ENCODE assay signal across 8 cellular contexts in the genomic region with DNA sequence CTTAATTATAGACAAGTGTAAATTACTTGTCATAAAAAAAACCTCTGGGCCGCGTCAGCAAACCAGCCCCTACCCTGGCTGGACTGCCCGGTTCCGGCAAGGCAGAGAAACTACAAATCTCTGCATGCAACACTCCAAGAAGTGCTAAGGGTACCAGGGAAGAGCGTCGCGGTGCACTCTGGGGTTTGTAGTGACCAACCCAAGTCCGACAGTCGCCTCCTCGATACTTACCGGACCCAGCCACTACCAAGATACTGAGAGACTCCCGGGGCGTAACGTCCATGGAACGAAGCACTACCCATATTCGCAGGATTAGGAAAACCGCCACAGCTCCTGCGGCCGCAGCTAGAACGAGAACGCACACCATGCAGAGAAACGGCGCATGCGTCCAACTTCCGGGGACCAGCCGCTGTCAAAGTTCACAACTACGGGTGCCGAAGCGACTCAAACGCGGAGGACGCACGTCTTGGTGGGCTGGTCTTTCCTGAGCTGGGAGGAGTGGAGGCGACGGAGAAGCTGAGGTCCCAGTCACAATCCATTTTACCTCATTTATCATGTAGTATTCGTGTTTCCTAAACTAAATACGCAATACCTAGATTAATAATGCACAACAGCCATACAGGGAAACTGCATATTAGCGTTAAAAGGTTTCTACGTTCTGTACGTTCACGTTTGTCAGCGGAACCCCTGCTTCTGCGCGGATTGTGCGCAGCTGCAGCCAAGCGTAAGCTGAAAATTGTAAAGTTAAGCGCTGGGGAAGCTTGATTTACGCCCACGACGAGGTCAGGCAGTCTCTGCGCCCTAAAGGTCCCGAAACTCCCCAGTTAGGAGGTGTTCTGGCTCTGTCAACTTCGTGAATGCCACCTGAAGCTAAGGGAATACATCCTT. TPM values are rescaled to one million over a fixed set of nuclear protein-coding genes. Genes with fewer than 3 reads are reported as not detected.
DNase-seq lines count a peak whose midpoint lies in the region; ATAC-seq and TF ChIP-seq lines count a peak whose summit lies in the region.

A gene with protein sequence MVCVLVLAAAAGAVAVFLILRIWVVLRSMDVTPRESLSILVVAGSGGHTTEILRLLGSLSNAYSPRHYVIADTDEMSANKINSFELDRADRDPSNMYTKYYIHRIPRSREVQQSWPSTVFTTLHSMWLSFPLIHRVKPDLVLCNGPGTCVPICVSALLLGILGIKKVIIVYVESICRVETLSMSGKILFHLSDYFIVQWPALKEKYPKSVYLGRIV (minus strand): TSS at position 420 of the 888 bp plus-strand sequence. CDS start 53 bp downstream, at position 367.

- H3K4me3 ChIP-seq in lower leg skin (ENCODE audit: low read depth, poor library complexity, severe bottlenecking), result peak within 1 kb of the TSS; percentile 45

- peak within 1 kb of the TSS; percentile 98 for H3K4me3 Mint-ChIP-seq in CD4-positive, alpha-beta T cell
- H3K4me3 Mint-ChIP-seq in activated CD4-positive, alpha-beta memory T cell treated with anti-CD3 and anti-CD28 coated beads, Interleukin-2, amount 10 ng/mL, durations not matched to agents 7 days and 5 days, result peak within 1 kb of the TSS; percentile 92

- no peaks in the 10 kb centered on the region for H3K9me3 ChIP-seq in CD4-positive, alpha-beta T cell (ENCODE audit: control insufficient read depth, low read length)

- CTCF ChIA-PET in CD4-positive, alpha-beta T cell (lab: Charles Lee), result interaction anchor here (0.7 to 4.6 kb wide), 4 partner anchors 11 to 1177 kb away, joined by 3 to 26 read pairs (median 6); a partner anchor contains a TSS
- CTCF ChIA-PET in activated CD4-positive, alpha-beta memory T cell treated with anti-CD3 and anti-CD28 coated beads, Interleukin-2, amount 10 ng/mL, durations not matched to agents 7 days and 5 days (lab: Charles Lee), result interaction anchor here (0.5 to 3.8 kb wide), 9 partner anchors 9 to 835 kb away, joined by 3 to 28 read pairs (median 4); a partner anchor contains a TSS

- H3K27me3 ChIP-seq in CD4-positive, alpha-beta T cell (ENCODE audit: control insufficient read depth, insufficient read depth, low read length), result peaks cover 6% of the 10 kb centered on the region

- 0 to 1% methylated on average over 48 to 50 of the region's 53 CpGs for WGBS in lower leg skin, 2 donors

- peak within 1 kb of the TSS; percentile 95 for H3K27ac Mint-ChIP-seq in CD4-positive, alpha-beta T cell
- H3K27ac Mint-ChIP-seq in activated CD4-positive, alpha-beta memory T cell treated with anti-CD3 and anti-CD28 coated beads, Interleukin-2, amount 10 ng/mL, durations not matched to agents 7 days and 5 days, result peak within 1 kb of the TSS; percentile 85

- peaks cover 17% of the 10 kb centered on the region for H3K36me3 Mint-ChIP-seq in CD4-positive, alpha-beta T cell (ENCODE audit: low read depth)
- no peaks in the 10 kb centered on the region for H3K36me3 Mint-ChIP-seq in activated CD4-positive, alpha-beta memory T cell treated with anti-CD3 and anti-CD28 coated beads, Interleukin-2, amount 10 ng/mL, durations not matched to agents 7 days and 5 days (ENCODE audit: low read depth)

- peaks cover 20% of the 10 kb centered on the region for H3K4me1 Mint-ChIP-seq in CD4-positive, alpha-beta T cell (ENCODE audit: low read depth)
- H3K4me1 Mint-ChIP-seq in activated CD4-positive, alpha-beta memory T cell treated with anti-CD3 and anti-CD28 coated beads, Interleukin-2, amount 10 ng/mL, durations not matched to agents 7 days and 5 days, result peaks cover 19% of the 10 kb centered on the region

- peaks cover 4% of the 10 kb centered on the region for H3K27me3 Mint-ChIP-seq in CD4-positive, alpha-beta T cell
- no peaks in the 10 kb centered on the region for H3K27me3 Mint-ChIP-seq in activated CD4-positive, alpha-beta memory T cell treated with anti-CD3 and anti-CD28 coated beads, Interleukin-2, amount 10 ng/mL, durations not matched to agents 7 days and 5 days

- no peak for TF ChIP-seq CTCF in CD4-positive, alpha-beta T cell (IDR thresholded peaks at IDR 0.05)
- TF ChIP-seq CTCF in lower leg skin (IDR thresholded peaks at IDR 0.05), result no peak

- TF ChIP-seq POLR2A in lower leg skin (IDR thresholded peaks at IDR 0.05), result no peak

- no peaks in the 10 kb centered on the region for H3K9me3 Mint-ChIP-seq in CD4-positive, alpha-beta T cell
- H3K9me3 Mint-ChIP-seq in activated CD4-positive, alpha-beta memory T cell treated with anti-CD3 and anti-CD28 coated beads, Interleukin-2, amount 10 ng/mL, durations not matched to agents 7 days and 5 days, result no peaks in the 10 kb centered on the region

- intact Hi-C loops in CD4-positive, alpha-beta T cell (cut with DNase I, micrococcal nuclease), result loop anchor here (2.0 to 5.0 kb wide), 4 partner anchors 160 to 1725 kb away; a partner anchor contains a TSS
- intact Hi-C loops in lower leg skin (cut with DNase I; ENCODE audit: low total_unique reads), result no loop called here

- ATAC-seq in CD4-positive, alpha-beta T cell (ENCODE audit: poor library complexity), result peak; percentile 90
- peak; percentile 98 for ATAC-seq in GM19455 (IDR thresholded peaks at IDR 0.05; ENCODE audit: unreplicated experiment)

- POLR2A ChIA-PET in CD4-positive, alpha-beta T cell (lab: Charles Lee), result interaction anchor here (0.6 to 2.2 kb wide), 11 partner anchors 11 to 1226 kb away, joined by 3 to 56 read pairs (median 4); a partner anchor contains a TSS
- POLR2A ChIA-PET in activated CD4-positive, alpha-beta memory T cell treated with anti-CD3 and anti-CD28 coated beads, Interleukin-2, amount 10 ng/mL, durations not matched to agents 7 days and 5 days (lab: Charles Lee), result interaction anchor here (1.2 to 1.8 kb wide), 2 partner anchors 44 to 161 kb away, joined by 3 to 15 read pairs; a partner anchor contains a TSS

- peak; percentile 87 to 93 (median 90) for DNase-seq in CD4-positive, alpha-beta T cell
- peak; percentile 93 for DNase-seq in HK-2 (ENCODE audit: unreplicated experiment)
- peak; percentile 96 for DNase-seq in NCI-H82 treated with DMSO at 0.1 percent for 48 hours (lab: John Stamatoyannopoulos, UW; ENCODE audit: unreplicated experiment)
- peak; percentile 93 for DNase-seq in activated CD4-positive, alpha-beta memory T cell treated with anti-CD3 and anti-CD28 coated beads, Interleukin-2, amount 10 ng/mL, durations not matched to agents 7 days and 5 days
- DNase-seq in ecto neural progenitor cell (ENCODE audit: low spot score), result peak; percentile 96
- DNase-seq in lower leg skin (ENCODE audit: low spot score in 2 of 2), result peak; percentile 93 to 99
- DNase-seq in stimulated activated CD4-positive, alpha-beta T cell treated with anti-CD3 and anti-CD28 coated beads, Interleukin-4, amount 100 ng/mL, for 4 hours, result peak; percentile 87 to 90

- H3K27ac ChIP-seq in CD4-positive, alpha-beta T cell (ENCODE audit: low read depth, low read length), result peak within 1 kb of the TSS; percentile 73

RNA-seq across cellular contexts. Expression of the gene that starts here (rescaled TPM):
- total RNA-seq in CD4-positive, alpha-beta T cell, result under 1 TPM; 0.08 to 0.52 TPM
- total RNA-seq in activated CD4-positive, alpha-beta memory T cell treated with anti-CD3 and anti-CD28 coated beads, Interleukin-2, amount 10 ng/mL, durations not matched to agents 7 days and 5 days, result 1 to 10 TPM; 2.4 to 2.7 TPM
- total RNA-seq in lower leg skin, result 1 to 10 TPM in 2 of 4 donors, under 1 TPM in 2; 0.46 to 1.9 (median 1.1) TPM

Comparison
In these comparisons a context has a peak if more than half of its experiments do, and no peak if none do; other contexts are left out.
1. Peak in every context shown above with its lines: DNase-seq, ATAC-seq, H3K4me3 ChIP-seq and H3K27ac ChIP-seq.
2. Peak in DNase-seq, ATAC-seq and H3K27ac ChIP-seq in CD4-positive, alpha-beta T cell; RNA of the gene not detected or under 1 TPM.